In the genomic region with DNA sequence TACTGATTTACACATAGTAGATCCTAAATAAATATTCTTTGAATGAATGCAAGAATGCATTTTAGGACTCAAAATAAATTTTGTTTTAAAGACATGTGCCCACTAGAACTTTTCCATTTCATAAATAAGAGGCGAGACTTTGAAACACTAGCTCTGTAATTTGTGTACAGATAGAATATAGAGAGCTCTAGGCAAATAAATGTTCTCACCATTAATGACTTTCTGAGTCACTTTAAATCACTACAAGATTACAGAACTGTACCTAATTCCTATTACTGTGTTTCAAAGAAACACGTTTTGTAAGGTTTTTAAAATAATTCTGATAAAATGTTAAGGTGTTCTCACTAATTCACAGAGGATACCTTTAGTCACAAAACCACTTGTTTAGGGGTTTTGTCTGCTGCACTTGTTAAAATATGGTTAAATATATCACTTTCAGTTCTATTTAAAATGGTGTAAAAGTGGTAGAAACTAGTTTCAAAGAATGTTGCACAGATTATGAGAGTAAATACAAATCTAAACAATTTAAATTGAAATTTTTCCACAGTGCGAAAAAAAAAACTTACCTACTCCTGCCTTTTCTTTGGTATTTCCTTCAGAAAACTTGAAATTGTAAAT, we compare ENCODE assay signal across 17 cellular contexts.
DNase-seq lines count a peak whose midpoint lies in the region; ATAC-seq and TF ChIP-seq lines count a peak whose summit lies in the region.
"Had no signal": no experiment of that assay in that cellular context is flagged by ENCODE, and none has a peak within 500 bp of the region (broad histone marks: within the 10 kb centered on the region; RNA-seq: fewer than 3 reads in every experiment).

No MANE protein-coding gene starts in this region.

- H3K27me3 ChIP-seq in KMS-11 (ENCODE audit: insufficient read depth, low read depth), result no peaks in the 10 kb centered on the region
- H3K27me3 ChIP-seq: adrenal gland, ovary, SJCRH30 had no signal

- no peak for TF ChIP-seq CTCF in KMS-11 (conservative IDR thresholded peaks at IDR 0.05; ENCODE audit: low read depth, low read length)

- ATAC-seq in GM18517 (IDR thresholded peaks at IDR 0.05; ENCODE audit: unreplicated experiment) (peak; percentile 85), GM21381 (IDR thresholded peaks at IDR 0.05; ENCODE audit: unreplicated experiment) (peak; percentile 87), HG02884 (IDR thresholded peaks at IDR 0.05; ENCODE audit: unreplicated experiment) (peak; percentile 72)
- ATAC-seq in activated T-cell treated with anti-CD3 and anti-CD28 coated beads, Interleukin-2, amount 50 U/mL, for 72 hours (replicated peaks in 1 of 2), result no peak

- H3K36me3 ChIP-seq in KMS-11 (ENCODE audit: insufficient read depth), result no peaks in the 10 kb centered on the region
- H3K36me3 ChIP-seq: adrenal gland, ovary, SJCRH30 had no signal

- DNase-seq in MV-4-11 (lab: John Stamatoyannopoulos, UW) (no peak), NCI-H748 (lab: John Stamatoyannopoulos, UW; ENCODE audit: unreplicated experiment) (no peak), NCI-H2227 (lab: John Stamatoyannopoulos, UW; ENCODE audit: unreplicated experiment) (no peak)
- no peak for DNase-seq in activated T-cell treated with anti-CD3 and anti-CD28 coated beads, Interleukin-2, amount 50 U/mL, for 72 hours
- DNase-seq: activated CD8-positive, alpha-beta memory T cell treated with anti-CD3 and anti-CD28 coated beads, Interleukin-2, amount 50 U/mL, for 4 hours; adrenal gland; Calu3; cortex of kidney; midbrain; NCI-H146; ovary; SJCRH30; stimulated activated CD4-positive, alpha-beta T cell treated with anti-CD3 and anti-CD28 coated beads, Interleukin-12 subunit alpha, Interleukin-12 subunit beta, amount 100 ng/mL, for 4 hours had no signal

- no peak overlapping the region for H3K4me3 ChIP-seq in KMS-11 (IDR thresholded peaks at IDR 0.05; ENCODE audit: insufficient read depth, low read depth, low read length)
- H3K4me3 ChIP-seq: adrenal gland, ovary, SJCRH30 had no signal

- peaks cover 5% of the 10 kb centered on the region for H3K4me1 Mint-ChIP-seq in activated T-cell treated with anti-CD3 and anti-CD28 coated beads, Interleukin-2, amount 50 U/mL, for 72 hours (ENCODE audit: low read depth)

- no peaks in the 10 kb centered on the region for H3K79me2 ChIP-seq in KMS-11 (ENCODE audit: insufficient read depth, low read depth)

- peaks cover 12% of the 10 kb centered on the region for H3K4me1 ChIP-seq in KMS-11 (ENCODE audit: low read depth, poor library complexity, severe bottlenecking)
- H3K4me1 ChIP-seq: adrenal gland, SJCRH30 had no signal

- H3K27me3 Mint-ChIP-seq in activated T-cell treated with anti-CD3 and anti-CD28 coated beads, Interleukin-2, amount 50 U/mL, for 72 hours (ENCODE audit: low read depth), result no peaks in the 10 kb centered on the region

- H4K20me1 ChIP-seq in KMS-11 (ENCODE audit: insufficient read depth), result no peaks in the 10 kb centered on the region

- H3K4me3 Mint-ChIP-seq in activated T-cell treated with anti-CD3 and anti-CD28 coated beads, Interleukin-2, amount 50 U/mL, for 72 hours, result no peak overlapping the region

- H3K27ac Mint-ChIP-seq in activated T-cell treated with anti-CD3 and anti-CD28 coated beads, Interleukin-2, amount 50 U/mL, for 72 hours, result no peak overlapping the region

- no peak overlapping the region for H2AFZ ChIP-seq in KMS-11 (ENCODE audit: low read depth)

- no peak overlapping the region for H3K9ac ChIP-seq in KMS-11

- peaks cover 0 to 2% of the 10 kb centered on the region in 2 donors for H3K36me3 Mint-ChIP-seq in activated T-cell treated with anti-CD3 and anti-CD28 coated beads, Interleukin-2, amount 50 U/mL, for 72 hours (ENCODE audit: insufficient read depth in 2 of 2)

- H3K27ac ChIP-seq in KMS-11, result no peak overlapping the region
- H3K27ac ChIP-seq: adrenal gland, ovary, SJCRH30 had no signal

- H3K9me3 Mint-ChIP-seq in activated T-cell treated with anti-CD3 and anti-CD28 coated beads, Interleukin-2, amount 50 U/mL, for 72 hours, result peaks cover 6 to 8% of the 10 kb centered on the region in 2 donors

- peak overlapping the region; percentile 34; the same call in 1 of the 2 replicates for H3K4me2 ChIP-seq in KMS-11

Comparison
In these comparisons a context has a peak if more than half of its experiments do, and no peak if none do; other contexts are left out.
1. ATAC-seq: peak in GM18517 (single experiment), GM21381 (single experiment) and HG02884 (single experiment); none in activated T-cell treated with anti-CD3 and anti-CD28 coated beads, Interleukin-2, amount 50 U/mL, for 72 hours (0 of 2).